2 cellular contexts compared by ENCODE assay signal in genomic region chr1:180789460-180789859, GRCh38.
TF ChIP-seq lines count a peak whose summit lies in the region.

No MANE protein-coding gene starts in this region.

TF ChIP-seq in HCT116, 20 proteins besides CTCF, POLR2A, EP300 and RAD21 (continued from another document):
- no peak for TF ChIP-seq ZBTB33 (IDR thresholded peaks at IDR 0.05; ENCODE audit: extremely low read depth, insufficient replicate concordance, low read length)

TF ChIP-seq in GM12878, 131 proteins besides CTCF, POLR2A, EP300 and RAD21 (continued from another document):
- TF ChIP-seq MLLT1 (IDR thresholded peaks at IDR 0.05) (no peak), ZNF622 (IDR thresholded peaks at IDR 0.05) (no peak), SRF (IDR thresholded peaks at IDR 0.05; ENCODE audit: low read depth in 2 of 2, low read length in 2 of 2) (no peak), MTA2 (IDR thresholded peaks at IDR 0.05; ENCODE audit: low read depth) (no peak), CREM (IDR thresholded peaks at IDR 0.05; ENCODE audit: low read depth) (no peak)
